ENCODE assay signal across 27 cellular contexts in the genomic region with DNA sequence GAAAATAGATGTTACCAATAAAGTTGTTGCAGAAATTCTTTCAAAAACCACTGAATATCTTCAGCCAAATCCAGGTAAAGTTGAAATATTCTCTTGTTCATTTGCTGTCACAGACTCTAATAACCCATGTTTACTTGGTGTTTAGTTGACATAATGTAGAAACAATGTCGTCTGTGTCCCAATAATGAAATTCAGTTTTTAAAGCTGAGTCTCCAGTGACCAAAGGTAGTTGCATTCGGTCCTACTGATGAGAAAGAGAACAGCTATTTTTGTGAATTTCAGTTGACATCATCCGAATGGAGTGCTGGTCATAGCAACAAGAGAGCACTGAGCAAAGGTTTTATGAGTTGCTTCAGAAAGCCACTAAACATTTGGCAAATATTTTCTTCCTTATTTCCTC.
"Had no signal": no experiment of that assay in that cellular context is flagged by ENCODE, and none has a peak within 500 bp of the region (broad histone marks: within the 10 kb centered on the region; RNA-seq: fewer than 3 reads in every experiment).

No MANE protein-coding gene starts in this region.

- H3K27ac ChIP-seq: ascending aorta, cardiac muscle cell, PC-9, SJCRH30, SK-N-MC had no signal

- H3K4me1 Mint-ChIP-seq: activated CD4-positive, alpha-beta T cell treated with anti-CD3 and anti-CD28 coated beads for 36 hours; activated CD4-positive, alpha-beta T cell treated with anti-CD3 and anti-CD28 coated beads, Interleukin-2, amount 10 ng/mL, durations not matched to agents 7 days and 5 days; activated naive CD4-positive, alpha-beta T cell treated with anti-CD3 and anti-CD28 coated beads, Interleukin-2, amount 10 ng/mL, durations not matched to agents 7 days and 5 days; activated naive CD8-positive, alpha-beta T cell treated with anti-CD3 and anti-CD28 coated beads, Interleukin-2, amount 50 U/mL, for 24 hours; WTC11 had no signal

- ATAC-seq: activated CD4-positive, alpha-beta T cell treated with anti-CD3 and anti-CD28 coated beads for 36 hours; activated CD4-positive, CD25-positive, alpha-beta regulatory T cell treated with anti-CD3 and anti-CD28 coated beads, Interleukin-2, amount 50 U/mL, for 24 hours; activated naive CD8-positive, alpha-beta T cell treated with anti-CD3 and anti-CD28 coated beads, Interleukin-2, amount 50 U/mL, for 24 hours; activated T-cell treated with anti-CD3 and anti-CD28 coated beads, Interleukin-2, amount 50 U/mL, for 4 hours had no signal

- H3K4me3 ChIP-seq: ascending aorta, cardiac muscle cell, MG63, PC-9, SJCRH30, SK-N-MC had no signal

- H3K36me3 Mint-ChIP-seq: activated naive CD4-positive, alpha-beta T cell treated with anti-CD3 and anti-CD28 coated beads, Interleukin-2, amount 10 ng/mL, durations not matched to agents 7 days and 5 days; activated naive CD8-positive, alpha-beta T cell; IgD-negative memory B cell; WTC11 had no signal

- H3K4me1 ChIP-seq: ascending aorta, SJCRH30 had no signal

- H3K4me3 Mint-ChIP-seq: activated CD4-positive, alpha-beta T cell treated with anti-CD3 and anti-CD28 coated beads for 36 hours; activated CD4-positive, alpha-beta T cell treated with anti-CD3 and anti-CD28 coated beads, Interleukin-2, amount 10 ng/mL, durations not matched to agents 7 days and 5 days; activated naive CD4-positive, alpha-beta T cell treated with anti-CD3 and anti-CD28 coated beads, Interleukin-2, amount 10 ng/mL, durations not matched to agents 7 days and 5 days; activated naive CD8-positive, alpha-beta T cell; activated naive CD8-positive, alpha-beta T cell treated with anti-CD3 and anti-CD28 coated beads, Interleukin-2, amount 50 U/mL, for 24 hours; activated T-cell treated with anti-CD3 and anti-CD28 coated beads, Interleukin-2, amount 50 U/mL, for 4 hours; activated T-helper 1 cell treated with anti-CD3 and anti-CD28 coated beads, Interleukin-12 subunit alpha, Interleukin-12 subunit beta, Interleukin-2, Interleukin-4 antibody, amounts not matched to agents 30 ng/mL and 10 ng/mL and 1 ng/mL, durations not matched to agents 14 hours and 24 hours and 36 hours; IgD-negative memory B cell; T-helper 1 cell treated with Interleukin-12 subunit alpha and Interleukin-12 subunit beta and Interleukin-4 antibody, amounts not matched to agents 30 μg/mL and 1 μg/mL, for 36 hours; T-helper 2 cell treated with Interferon-gamma antibody and Interleukin-4, amounts not matched to agents 5 μg/mL and 100 μg/mL, for 36 hours; WTC11 had no signal

- H3K36me3 ChIP-seq: ascending aorta, cardiac muscle cell, MG63, SJCRH30 had no signal

- H2AFZ ChIP-seq: PC-9 had no signal

- H3K9me3 ChIP-seq: ascending aorta, MG63, SJCRH30 had no signal

- H3K4me2 ChIP-seq: PC-9 had no signal

- H3K27me3 Mint-ChIP-seq: activated CD4-positive, alpha-beta T cell treated with anti-CD3 and anti-CD28 coated beads for 36 hours; activated CD4-positive, alpha-beta T cell treated with anti-CD3 and anti-CD28 coated beads, Interleukin-2, amount 10 ng/mL, durations not matched to agents 7 days and 5 days; activated naive CD4-positive, alpha-beta T cell treated with anti-CD3 and anti-CD28 coated beads, Interleukin-2, amount 10 ng/mL, durations not matched to agents 7 days and 5 days; activated naive CD8-positive, alpha-beta T cell; activated naive CD8-positive, alpha-beta T cell treated with anti-CD3 and anti-CD28 coated beads, Interleukin-2, amount 50 U/mL, for 24 hours had no signal

- DNase-seq: activated CD4-positive, alpha-beta T cell treated with anti-CD3 and anti-CD28 coated beads for 36 hours; activated CD4-positive, alpha-beta T cell treated with anti-CD3 and anti-CD28 coated beads, Interleukin-2, amount 50 U/mL, for 48 hours; activated CD8-positive, alpha-beta memory T cell treated with anti-CD3 and anti-CD28 coated beads, Interleukin-2, amount 50 U/mL, for 4 hours; activated naive CD4-positive, alpha-beta T cell treated with anti-CD3 and anti-CD28 coated beads, Interleukin-2, amount 10 ng/mL, durations not matched to agents 7 days and 5 days; activated naive CD8-positive, alpha-beta T cell treated with anti-CD3 and anti-CD28 coated beads, Interleukin-2, amount 50 U/mL, for 24 hours; activated T-cell treated with anti-CD3 and anti-CD28 coated beads for 4 hours; activated T-cell treated with anti-CD3 and anti-CD28 coated beads, Interleukin-2, amount 50 U/mL, for 4 hours; KG1; MG63; NCI-H1048; NCI-H1436 treated with DMSO at 0.1 percent for 48 hours; NCI-H2029; NCI-H524 treated with DMSO at 0.1 percent for 48 hours; NK-92 treated with Interleukin-12 subunit alpha and Interleukin-12 subunit beta, amount 100 ng/mL, for 24 hours had no signal

- H3K27me3 ChIP-seq: ascending aorta, cardiac muscle cell, SJCRH30 had no signal

- H3K9me3 Mint-ChIP-seq: activated CD4-positive, alpha-beta T cell treated with anti-CD3 and anti-CD28 coated beads, Interleukin-2, amount 10 ng/mL, durations not matched to agents 7 days and 5 days; activated naive CD4-positive, alpha-beta T cell treated with anti-CD3 and anti-CD28 coated beads, Interleukin-2, amount 10 ng/mL, durations not matched to agents 7 days and 5 days; activated naive CD8-positive, alpha-beta T cell treated with anti-CD3 and anti-CD28 coated beads, Interleukin-2, amount 50 U/mL, for 24 hours; activated T-cell treated with anti-CD3 and anti-CD28 coated beads, Interleukin-2, amount 50 U/mL, for 4 hours; activated T-helper 1 cell treated with anti-CD3 and anti-CD28 coated beads, Interleukin-12 subunit alpha, Interleukin-12 subunit beta, Interleukin-2, Interleukin-4 antibody, amounts not matched to agents 30 ng/mL and 10 ng/mL and 1 ng/mL, durations not matched to agents 14 hours and 24 hours and 36 hours; IgD-negative memory B cell; T-helper 1 cell treated with Interleukin-12 subunit alpha and Interleukin-12 subunit beta and Interleukin-4 antibody, amounts not matched to agents 30 μg/mL and 1 μg/mL, for 36 hours; T-helper 2 cell treated with Interferon-gamma antibody and Interleukin-4, amounts not matched to agents 5 μg/mL and 100 μg/mL, for 36 hours; WTC11 had no signal

- H3K27ac Mint-ChIP-seq: activated CD4-positive, alpha-beta T cell treated with anti-CD3 and anti-CD28 coated beads for 36 hours; activated CD4-positive, alpha-beta T cell treated with anti-CD3 and anti-CD28 coated beads, Interleukin-2, amount 10 ng/mL, durations not matched to agents 7 days and 5 days; activated naive CD4-positive, alpha-beta T cell treated with anti-CD3 and anti-CD28 coated beads, Interleukin-2, amount 10 ng/mL, durations not matched to agents 7 days and 5 days; activated naive CD8-positive, alpha-beta T cell; activated naive CD8-positive, alpha-beta T cell treated with anti-CD3 and anti-CD28 coated beads, Interleukin-2, amount 50 U/mL, for 24 hours; activated T-helper 1 cell treated with anti-CD3 and anti-CD28 coated beads, Interleukin-12 subunit alpha, Interleukin-12 subunit beta, Interleukin-2, Interleukin-4 antibody, amounts not matched to agents 30 ng/mL and 10 ng/mL and 1 ng/mL, durations not matched to agents 14 hours and 24 hours and 36 hours; T-helper 1 cell treated with Interleukin-12 subunit alpha and Interleukin-12 subunit beta and Interleukin-4 antibody, amounts not matched to agents 30 μg/mL and 1 μg/mL, for 36 hours; T-helper 2 cell treated with Interferon-gamma antibody and Interleukin-4, amounts not matched to agents 5 μg/mL and 100 μg/mL, for 36 hours; WTC11 had no signal
